Comparison of ENCODE assay signal across 1 cellular context in the genomic region with DNA sequence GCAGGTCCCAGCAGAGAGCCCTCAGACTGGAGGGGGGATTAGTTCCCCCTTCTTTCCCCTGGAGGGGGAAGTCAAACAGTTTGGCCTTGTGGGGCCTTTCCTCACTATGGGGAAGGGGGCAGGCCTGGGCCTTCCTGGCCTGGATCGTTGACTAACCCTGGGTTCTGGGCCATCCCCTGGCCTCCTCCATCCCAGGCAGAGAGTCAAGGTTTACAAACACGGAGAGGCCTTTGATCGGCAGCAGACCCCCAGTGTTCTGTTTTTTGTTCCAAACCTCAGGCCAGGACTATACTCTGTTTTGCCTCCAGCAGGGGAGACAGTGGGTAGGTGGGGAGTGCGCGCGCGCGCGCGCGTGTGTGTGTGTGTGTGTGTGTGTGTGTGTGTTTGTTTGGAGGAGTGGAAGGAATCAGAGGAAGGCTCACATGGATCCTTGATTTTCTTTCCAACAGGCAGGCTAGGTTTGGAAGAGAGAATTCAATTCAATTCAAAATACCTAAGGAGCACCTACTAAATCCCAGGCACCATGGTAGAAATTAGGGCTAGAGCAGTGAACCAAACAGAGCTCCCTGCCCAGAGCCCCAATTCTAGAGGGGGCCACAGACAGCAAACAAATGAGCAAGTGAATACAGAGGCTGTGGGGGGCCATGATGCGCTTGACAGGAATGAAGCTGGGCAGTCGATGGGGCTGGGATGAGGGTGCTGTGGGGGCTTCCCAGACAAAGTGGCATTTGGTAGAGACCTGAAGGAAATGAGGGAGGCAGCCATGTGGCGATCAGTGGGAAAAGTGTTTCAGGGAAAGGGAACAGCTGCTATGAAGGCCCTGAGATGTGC.
TF ChIP-seq lines count a peak whose summit lies in the region.

No MANE protein-coding gene starts in this region.

TF ChIP-seq in HepG2, 621 proteins besides CTCF, POLR2A, EP300 and RAD21 (continued from another document and continues in another):
- TF ChIP-seq, protein P1, sequence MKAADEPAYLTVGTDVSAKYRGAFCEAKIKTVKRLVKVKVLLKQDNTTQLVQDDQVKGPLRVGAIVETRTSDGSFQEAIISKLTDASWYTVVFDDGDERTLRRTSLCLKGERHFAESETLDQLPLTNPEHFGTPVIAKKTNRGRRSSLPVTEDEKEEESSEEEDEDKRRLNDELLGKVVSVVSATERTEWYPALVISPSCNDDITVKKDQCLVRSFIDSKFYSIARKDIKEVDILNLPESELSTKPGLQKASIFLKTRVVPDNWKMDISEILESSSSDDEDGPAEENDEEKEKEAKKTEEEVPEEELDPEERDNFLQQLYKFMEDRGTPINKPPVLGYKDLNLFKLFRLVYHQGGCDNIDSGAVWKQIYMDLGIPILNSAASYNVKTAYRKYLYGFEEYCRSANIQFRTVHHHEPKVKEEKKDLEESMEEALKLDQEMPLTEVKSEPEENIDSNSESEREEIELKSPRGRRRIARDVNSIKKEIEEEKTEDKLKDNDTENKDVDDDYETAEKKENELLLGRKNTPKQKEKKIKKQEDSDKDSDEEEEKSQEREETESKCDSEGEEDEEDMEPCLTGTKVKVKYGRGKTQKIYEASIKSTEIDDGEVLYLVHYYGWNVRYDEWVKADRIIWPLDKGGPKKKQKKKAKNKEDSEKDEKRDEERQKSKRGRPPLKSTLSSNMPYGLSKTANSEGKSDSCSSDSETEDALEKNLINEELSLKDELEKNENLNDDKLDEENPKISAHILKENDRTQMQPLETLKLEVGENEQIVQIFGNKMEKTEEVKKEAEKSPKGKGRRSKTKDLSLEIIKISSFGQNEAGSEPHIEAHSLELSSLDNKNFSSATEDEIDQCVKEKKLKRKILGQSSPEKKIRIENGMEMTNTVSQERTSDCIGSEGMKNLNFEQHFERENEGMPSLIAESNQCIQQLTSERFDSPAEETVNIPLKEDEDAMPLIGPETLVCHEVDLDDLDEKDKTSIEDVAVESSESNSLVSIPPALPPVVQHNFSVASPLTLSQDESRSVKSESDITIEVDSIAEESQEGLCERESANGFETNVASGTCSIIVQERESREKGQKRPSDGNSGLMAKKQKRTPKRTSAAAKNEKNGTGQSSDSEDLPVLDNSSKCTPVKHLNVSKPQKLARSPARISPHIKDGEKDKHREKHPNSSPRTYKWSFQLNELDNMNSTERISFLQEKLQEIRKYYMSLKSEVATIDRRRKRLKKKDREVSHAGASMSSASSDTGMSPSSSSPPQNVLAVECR (CRISPR knock-in tag; IDR thresholded peaks at IDR 0.05; ENCODE audit: borderline replicate concordance) = peak; percentile 55; the same call in 1 of the 2 replicates
- TF ChIP-seq, protein P2, sequence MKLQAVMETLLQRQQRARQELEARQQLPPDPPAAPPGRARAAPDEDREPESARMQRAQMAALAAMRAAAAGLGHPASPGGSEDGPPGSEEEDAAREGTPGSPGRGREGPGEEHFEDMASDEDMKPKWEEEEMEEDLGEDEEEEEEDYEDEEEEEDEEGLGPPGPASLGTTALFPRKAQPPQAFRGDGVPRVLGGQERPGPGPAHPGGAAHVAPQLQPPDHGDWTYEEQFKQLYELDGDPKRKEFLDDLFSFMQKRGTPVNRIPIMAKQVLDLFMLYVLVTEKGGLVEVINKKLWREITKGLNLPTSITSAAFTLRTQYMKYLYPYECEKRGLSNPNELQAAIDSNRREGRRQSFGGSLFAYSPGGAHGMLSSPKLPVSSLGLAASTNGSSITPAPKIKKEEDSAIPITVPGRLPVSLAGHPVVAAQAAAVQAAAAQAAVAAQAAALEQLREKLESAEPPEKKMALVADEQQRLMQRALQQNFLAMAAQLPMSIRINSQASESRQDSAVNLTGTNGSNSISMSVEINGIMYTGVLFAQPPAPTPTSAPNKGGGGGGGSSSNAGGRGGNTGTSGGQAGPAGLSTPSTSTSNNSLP (IDR thresholded peaks at IDR 0.05; ENCODE audit: low read depth, low read length) = no peak
- TF ChIP-seq ZNF274 (CRISPR knock-in tag; IDR thresholded peaks at IDR 0.05) (peak; percentile 78; the same call in 1 of the 2 replicates), XBP1 (CRISPR knock-in tag; IDR thresholded peaks at IDR 0.05) (no peak), GLI4 (CRISPR knock-in tag; IDR thresholded peaks at IDR 0.05; ENCODE audit: borderline replicate concordance) (peak; percentile 85; the same call in 1 of the 2 replicates), SP5 (CRISPR knock-in tag; IDR thresholded peaks at IDR 0.05; ENCODE audit: borderline replicate concordance, low read depth) (peak; percentile 89; the same call in 1 of the 2 replicates), HMGXB3 (CRISPR knock-in tag; IDR thresholded peaks at IDR 0.05; ENCODE audit: borderline replicate concordance) (no peak), PCBP1 (IDR thresholded peaks at IDR 0.05; ENCODE audit: borderline replicate concordance, low read depth, low read length) (no peak), RFXAP (CRISPR knock-in tag; IDR thresholded peaks at IDR 0.05; ENCODE audit: borderline replicate concordance) (no peak; the same call in 1 of the 2 replicates), ZBTB33 (CRISPR knock-in tag; IDR thresholded peaks at IDR 0.05) (peak; percentile 43; the same call in 1 of the 2 replicates), ELK4 (CRISPR knock-in tag; IDR thresholded peaks at IDR 0.05; ENCODE audit: borderline replicate concordance) (no peak), REL (CRISPR knock-in tag; conservative IDR thresholded peaks at IDR 0.05) (peak; percentile 16; the same call in 1 of the 2 replicates), ZNF614 (CRISPR knock-in tag; IDR thresholded peaks at IDR 0.05; ENCODE audit: borderline replicate concordance) (peak; percentile 79; the same call in 1 of the 2 replicates), FOXA1 (IDR thresholded peaks at IDR 0.05) (no peak), FOXA1 (CRISPR knock-in tag; IDR thresholded peaks at IDR 0.05) (peak; percentile 72; the same call in 1 of the 2 replicates), BRCA1 (CRISPR knock-in tag; IDR thresholded peaks at IDR 0.05) (no peak), ZNF337 (CRISPR knock-in tag; IDR thresholded peaks at IDR 0.05; ENCODE audit: borderline replicate concordance, low read depth) (peak; percentile 88; the same call in 1 of the 2 replicates), ZNF777 (CRISPR knock-in tag; IDR thresholded peaks at IDR 0.05) (no peak), ZNF484 (CRISPR knock-in tag; IDR thresholded peaks at IDR 0.05; ENCODE audit: borderline replicate concordance, low read depth) (no peak)
- TF ChIP-seq, protein P3, sequence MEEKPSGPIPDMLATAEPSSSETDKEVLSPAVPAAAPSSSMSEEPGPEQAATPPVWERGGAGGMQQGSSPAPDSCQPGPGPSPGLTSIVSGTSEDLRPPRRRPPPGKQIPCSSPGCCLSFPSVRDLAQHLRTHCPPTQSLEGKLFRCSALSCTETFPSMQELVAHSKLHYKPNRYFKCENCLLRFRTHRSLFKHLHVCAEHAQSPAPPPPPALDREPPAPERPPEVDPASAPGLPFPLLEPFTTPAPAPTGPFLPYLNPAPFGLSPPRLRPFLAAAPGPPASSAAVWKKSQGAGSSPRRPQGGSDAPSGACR (CRISPR knock-in tag; IDR thresholded peaks at IDR 0.05) = 0 out of 2 replicates have a peak, but pooled peaks have one; percentile 17
- TF ChIP-seq, protein P4, sequence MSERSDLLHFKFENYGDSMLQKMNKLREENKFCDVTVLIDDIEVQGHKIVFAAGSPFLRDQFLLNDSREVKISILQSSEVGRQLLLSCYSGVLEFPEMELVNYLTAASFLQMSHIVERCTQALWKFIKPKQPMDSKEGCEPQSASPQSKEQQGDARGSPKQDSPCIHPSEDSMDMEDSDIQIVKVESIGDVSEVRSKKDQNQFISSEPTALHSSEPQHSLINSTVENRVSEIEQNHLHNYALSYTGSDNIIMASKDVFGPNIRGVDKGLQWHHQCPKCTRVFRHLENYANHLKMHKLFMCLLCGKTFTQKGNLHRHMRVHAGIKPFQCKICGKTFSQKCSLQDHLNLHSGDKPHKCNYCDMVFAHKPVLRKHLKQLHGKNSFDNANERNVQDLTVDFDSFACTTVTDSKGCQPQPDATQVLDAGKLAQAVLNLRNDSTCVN (CRISPR knock-in tag; IDR thresholded peaks at IDR 0.05; ENCODE audit: borderline replicate concordance) = peak; percentile 87
- TF ChIP-seq, protein P5, sequence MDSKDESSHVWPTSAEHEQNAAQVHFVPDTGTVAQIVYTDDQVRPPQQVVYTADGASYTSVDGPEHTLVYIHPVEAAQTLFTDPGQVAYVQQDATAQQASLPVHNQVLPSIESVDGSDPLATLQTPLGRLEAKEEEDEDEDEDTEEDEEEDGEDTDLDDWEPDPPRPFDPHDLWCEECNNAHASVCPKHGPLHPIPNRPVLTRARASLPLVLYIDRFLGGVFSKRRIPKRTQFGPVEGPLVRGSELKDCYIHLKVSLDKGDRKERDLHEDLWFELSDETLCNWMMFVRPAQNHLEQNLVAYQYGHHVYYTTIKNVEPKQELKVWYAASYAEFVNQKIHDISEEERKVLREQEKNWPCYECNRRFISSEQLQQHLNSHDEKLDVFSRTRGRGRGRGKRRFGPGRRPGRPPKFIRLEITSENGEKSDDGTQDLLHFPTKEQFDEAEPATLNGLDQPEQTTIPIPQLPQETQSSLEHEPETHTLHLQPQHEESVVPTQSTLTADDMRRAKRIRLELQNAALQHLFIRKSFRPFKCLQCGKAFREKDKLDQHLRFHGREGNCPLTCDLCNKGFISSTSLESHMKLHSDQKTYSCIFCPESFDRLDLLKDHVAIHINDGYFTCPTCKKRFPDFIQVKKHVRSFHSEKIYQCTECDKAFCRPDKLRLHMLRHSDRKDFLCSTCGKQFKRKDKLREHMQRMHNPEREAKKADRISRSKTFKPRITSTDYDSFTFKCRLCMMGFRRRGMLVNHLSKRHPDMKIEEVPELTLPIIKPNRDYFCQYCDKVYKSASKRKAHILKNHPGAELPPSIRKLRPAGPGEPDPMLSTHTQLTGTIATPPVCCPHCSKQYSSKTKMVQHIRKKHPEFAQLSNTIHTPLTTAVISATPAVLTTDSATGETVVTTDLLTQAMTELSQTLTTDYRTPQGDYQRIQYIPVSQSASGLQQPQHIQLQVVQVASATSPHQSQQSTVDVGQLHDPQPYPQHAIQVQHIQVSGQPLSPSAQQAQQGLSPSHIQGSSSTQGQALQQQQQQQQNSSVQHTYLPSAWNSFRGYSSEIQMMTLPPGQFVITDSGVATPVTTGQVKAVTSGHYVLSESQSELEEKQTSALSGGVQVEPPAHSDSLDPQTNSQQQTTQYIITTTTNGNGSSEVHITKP (CRISPR knock-in tag; IDR thresholded peaks at IDR 0.05; ENCODE audit: low read depth) = peak; percentile 74; the same call in 1 of the 2 replicates
- TF ChIP-seq, protein P6, sequence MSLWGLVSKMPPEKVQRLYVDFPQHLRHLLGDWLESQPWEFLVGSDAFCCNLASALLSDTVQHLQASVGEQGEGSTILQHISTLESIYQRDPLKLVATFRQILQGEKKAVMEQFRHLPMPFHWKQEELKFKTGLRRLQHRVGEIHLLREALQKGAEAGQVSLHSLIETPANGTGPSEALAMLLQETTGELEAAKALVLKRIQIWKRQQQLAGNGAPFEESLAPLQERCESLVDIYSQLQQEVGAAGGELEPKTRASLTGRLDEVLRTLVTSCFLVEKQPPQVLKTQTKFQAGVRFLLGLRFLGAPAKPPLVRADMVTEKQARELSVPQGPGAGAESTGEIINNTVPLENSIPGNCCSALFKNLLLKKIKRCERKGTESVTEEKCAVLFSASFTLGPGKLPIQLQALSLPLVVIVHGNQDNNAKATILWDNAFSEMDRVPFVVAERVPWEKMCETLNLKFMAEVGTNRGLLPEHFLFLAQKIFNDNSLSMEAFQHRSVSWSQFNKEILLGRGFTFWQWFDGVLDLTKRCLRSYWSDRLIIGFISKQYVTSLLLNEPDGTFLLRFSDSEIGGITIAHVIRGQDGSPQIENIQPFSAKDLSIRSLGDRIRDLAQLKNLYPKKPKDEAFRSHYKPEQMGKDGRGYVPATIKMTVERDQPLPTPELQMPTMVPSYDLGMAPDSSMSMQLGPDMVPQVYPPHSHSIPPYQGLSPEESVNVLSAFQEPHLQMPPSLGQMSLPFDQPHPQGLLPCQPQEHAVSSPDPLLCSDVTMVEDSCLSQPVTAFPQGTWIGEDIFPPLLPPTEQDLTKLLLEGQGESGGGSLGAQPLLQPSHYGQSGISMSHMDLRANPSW (CRISPR knock-in tag; IDR thresholded peaks at IDR 0.05; ENCODE audit: borderline replicate concordance) = peak; percentile 86; the same call in 1 of the 2 replicates
